Comparison of ENCODE assay signal across 10 cellular contexts in genomic region chr2:176157499-176158305, GRCh38. TPM values are rescaled to one million over a fixed set of nuclear protein-coding genes. Genes with fewer than 3 reads are reported as not detected.
A peak's percentile ranks its signal among the peaks of the same experiment; 100 is the strongest.
DNase-seq lines count a peak whose midpoint lies in the region; ATAC-seq and TF ChIP-seq lines count a peak whose summit lies in the region.
"Had no signal": no experiment of that assay in that cellular context is flagged by ENCODE, and none has a peak within 500 bp of the region (broad histone marks: within the 10 kb centered on the region; RNA-seq: fewer than 3 reads in every experiment).

No MANE protein-coding gene starts in this region.

- in situ Hi-C loops in G401 (cut with HindIII; ENCODE audit: low sequenced_read_pairs), result no loop called here

- peaks cover 36% of the 10 kb centered on the region for H3K27me3 ChIP-seq in rectal smooth muscle tissue (ENCODE audit: control insufficient read depth, insufficient read depth, low read length)

- H3K9ac ChIP-seq in rectal smooth muscle tissue (ENCODE audit: low read length), result no peak overlapping the region

- no peak overlapping the region for H3K27ac Mint-ChIP-seq in chondrocyte (ENCODE audit: unreplicated experiment)

- H3K27me3 Mint-ChIP-seq in chondrocyte (ENCODE audit: low read depth), result peaks cover 81% of the 10 kb centered on the region

- no peak overlapping the region for H3K27ac ChIP-seq in rectal smooth muscle tissue (ENCODE audit: low read depth, low read length)
- H3K27ac ChIP-seq: 22Rv1 had no signal

- peak; percentile 91 for DNase-seq in DMS153 (lab: John Stamatoyannopoulos, UW)
- DNase-seq in DMS153 treated with DMSO at 0.1 percent for 48 hours (lab: John Stamatoyannopoulos, UW; ENCODE audit: unreplicated experiment), result no peak
- DNase-seq in NCI-H2081 treated with DMSO at 0.1 percent for 48 hours (lab: John Stamatoyannopoulos, UW), result peak; percentile 63
- DNase-seq in chondrocyte (ENCODE audit: low spot score), result no peak
- DNase-seq in G401 (ENCODE audit: low spot score), result no peak
- DNase-seq in NCI-H1417 (lab: John Stamatoyannopoulos, UW), result no peak
- DNase-seq: left ventricle myocardium superior had no signal

- ATAC-seq in GM21723 (IDR thresholded peaks at IDR 0.05; ENCODE audit: unreplicated experiment), result no peak
- ATAC-seq: left ventricle myocardium superior had no signal

- H3K4me3 Mint-ChIP-seq in chondrocyte (ENCODE audit: unreplicated experiment), result peak overlapping the region; percentile 16

- H3K4me1 ChIP-seq in rectal smooth muscle tissue (ENCODE audit: control insufficient read depth, insufficient read depth, low read length), result no peaks in the 10 kb centered on the region

- H3K4me3 ChIP-seq in rectal smooth muscle tissue (ENCODE audit: low read length), result peak overlapping the region; percentile 44

- H3K9me3 Mint-ChIP-seq in chondrocyte (ENCODE audit: low read depth), result no peaks in the 10 kb centered on the region

- H3K4me1 Mint-ChIP-seq in chondrocyte (ENCODE audit: low read depth), result peaks cover 6% of the 10 kb centered on the region

- no peak for TF ChIP-seq CTCF in chondrocyte (IDR thresholded peaks at IDR 0.05)

- peaks cover 2% of the 10 kb centered on the region for H3K36me3 ChIP-seq in rectal smooth muscle tissue (ENCODE audit: control insufficient read depth, insufficient read depth, low read length)

- H3K36me3 Mint-ChIP-seq in chondrocyte (ENCODE audit: low read depth), result peaks cover 6% of the 10 kb centered on the region

RNA-seq across cellular contexts. Expression of gene HOXD3, which starts 0.6 kb away (rescaled TPM):
- not detected in 3 replicates for total RNA-seq in chondrocyte
- 1.8 and 6.5 TPM in 2 replicates for total RNA-seq in G401 (2014; rRNA removed; shearing (Covaris generic))

RNA-seq across cellular contexts. Expression of gene HOXD4, which starts 6.4 kb away (rescaled TPM):
- not detected in 3 replicates for total RNA-seq in chondrocyte
- total RNA-seq in G401 (2014; rRNA removed; shearing (Covaris generic)), result 1.7 TPM in 1 of 2 replicates, not detected in the other

RNA-seq across cellular contexts. Expression of gene HOXD8, which starts 28.2 kb away (rescaled TPM):
- not detected in 3 replicates for total RNA-seq in chondrocyte
- 4.1 and 4.2 TPM in 2 replicates for total RNA-seq in G401 (2014; rRNA removed; shearing (Covaris generic))

RNA-seq across cellular contexts. Expression of gene HOXD1, which starts 30.8 kb away (rescaled TPM):
- not detected in 3 replicates for total RNA-seq in chondrocyte
- total RNA-seq in G401 (2014; rRNA removed; shearing (Covaris generic)), result 0.68 and 1.3 TPM in 2 replicates
- total RNA-seq: left ventricle myocardium superior had no signal

RNA-seq across cellular contexts. Expression of gene HOXD9, which starts 35.2 kb away (rescaled TPM):
- not detected in 3 replicates for total RNA-seq in chondrocyte
- total RNA-seq in G401 (2014; rRNA removed; shearing (Covaris generic)), result 6.6 and 10.6 TPM in 2 replicates
- total RNA-seq: left ventricle myocardium superior had no signal

Comparison
In these comparisons a context has a peak if more than half of its experiments do, and no peak if none do; other contexts are left out.
1. DNase-seq: peak in DMS153 (single experiment) and NCI-H2081 treated with DMSO at 0.1 percent for 48 hours (single experiment); none in DMS153 treated with DMSO at 0.1 percent for 48 hours (single experiment), chondrocyte (single experiment), G401 (single experiment) and NCI-H1417 (0 of 3).